ENCODE assay signal across 1 cellular context in the genomic region with DNA sequence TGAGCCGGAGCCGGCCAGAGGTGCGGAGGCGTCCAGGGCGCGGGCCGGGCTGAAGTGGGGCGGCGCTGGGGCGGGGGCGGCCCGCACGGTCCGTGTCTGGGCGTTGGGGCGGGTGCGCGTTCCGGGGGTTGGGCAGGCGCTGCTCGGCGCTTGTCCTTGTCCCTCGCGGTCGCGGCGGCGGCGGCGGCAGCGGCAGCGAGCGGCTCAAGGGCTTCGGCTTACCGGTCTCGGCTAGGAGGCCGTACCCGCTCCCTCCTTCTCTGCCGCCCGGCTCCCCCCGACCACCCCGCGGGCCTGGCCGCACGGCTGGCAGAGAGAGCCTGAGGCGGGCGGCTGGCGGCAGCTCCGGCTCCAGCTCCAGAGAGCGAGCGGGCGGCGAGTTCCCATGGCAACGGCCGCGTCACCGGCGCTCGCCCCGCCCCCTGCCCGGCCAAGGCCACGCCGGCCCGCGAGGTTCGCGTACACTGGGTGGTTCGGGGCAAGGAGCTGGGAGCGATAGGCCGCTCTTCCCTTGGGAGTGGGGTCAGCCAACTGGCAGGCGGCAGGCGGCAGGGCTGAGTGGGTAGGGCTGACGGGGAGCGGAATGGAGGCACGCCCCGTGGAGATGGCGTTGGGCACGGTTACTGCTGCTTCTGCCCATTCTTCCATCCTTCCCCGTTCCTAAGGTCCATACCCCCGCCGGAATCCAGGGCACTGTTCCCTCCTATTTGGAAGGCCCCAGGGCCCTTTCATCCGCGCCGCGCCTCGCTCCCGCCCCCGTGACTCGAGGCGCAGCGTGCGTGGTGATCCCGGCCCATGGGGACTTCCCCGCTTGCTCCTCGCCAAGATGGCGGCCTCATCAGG.
TF ChIP-seq lines count a peak whose summit lies in the region.

A gene with protein sequence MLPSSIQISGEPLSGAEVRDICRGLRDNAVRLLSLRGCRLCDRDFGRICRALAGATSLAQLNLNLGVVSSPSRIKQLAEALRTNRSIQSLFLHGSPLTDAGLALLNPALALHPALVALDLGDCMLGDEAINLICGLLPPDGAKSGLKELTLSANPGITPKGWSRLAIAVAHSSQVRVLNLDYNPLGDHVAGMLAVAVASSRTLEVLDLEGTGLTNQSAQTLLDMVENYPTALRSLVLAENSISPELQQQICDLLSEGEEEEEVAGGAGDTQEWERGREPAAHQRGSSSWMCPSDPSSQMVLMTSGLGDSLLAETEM (minus strand): TSS at position 363 of the 843 bp plus-strand sequence. CDS start 561 bp downstream, outside the sequence.

TF ChIP-seq in IMR-90, 13 proteins besides CTCF, POLR2A, EP300 and RAD21 (continued from another document):
- TF ChIP-seq MAZ (IDR thresholded peaks at IDR 0.05; ENCODE audit: borderline replicate concordance, low read depth, low read length), result peak; percentile 48; the same call in 1 of the 2 replicates
